Comparison of ENCODE assay signal across 8 cellular contexts in the genomic region with DNA sequence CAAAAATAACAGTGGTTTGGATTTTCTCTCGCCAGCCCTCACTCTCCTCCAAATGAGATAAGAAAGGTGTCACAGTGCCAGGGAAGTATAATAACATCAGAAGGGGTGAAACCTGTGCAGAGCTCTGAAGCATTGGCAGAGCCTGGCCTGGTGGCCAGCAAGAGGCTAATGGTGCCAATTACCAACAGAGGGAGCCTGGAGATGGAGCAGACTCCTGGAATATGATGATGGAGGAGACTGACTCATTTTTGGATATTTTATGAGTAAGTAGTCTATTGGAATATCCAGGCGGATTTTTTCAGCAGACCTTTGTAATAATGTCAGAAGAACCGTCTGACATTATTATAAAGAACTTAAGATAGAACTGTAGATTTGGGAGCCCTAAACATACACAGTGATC.
DNase-seq lines count a peak whose midpoint lies in the region; ATAC-seq and TF ChIP-seq lines count a peak whose summit lies in the region.

No MANE protein-coding gene starts in this region.

- H2BK120ac ChIP-seq in mesendoderm (ENCODE audit: low read depth, low read length) = no peak overlapping the region

- no peak overlapping the region for H4K8ac ChIP-seq in mesendoderm (ENCODE audit: low read depth, low read length)

- H4K5ac ChIP-seq in mesendoderm (ENCODE audit: low read length) = no peak overlapping the region

- H3K18ac ChIP-seq in mesendoderm (ENCODE audit: low read length) = no peak overlapping the region

- H2BK15ac ChIP-seq in mesendoderm (replicated peaks; ENCODE audit: low read depth) = no peak overlapping the region

- H3K27me3 ChIP-seq in BE2C (no peaks in the 10 kb centered on the region), breast epithelium (no peaks in the 10 kb centered on the region), right lobe of liver (no peaks in the 10 kb centered on the region), mesendoderm (ENCODE audit: insufficient read depth, low read length, poor library complexity) (no peaks in the 10 kb centered on the region)

- H3K4ac ChIP-seq in mesendoderm (ENCODE audit: low read depth, low read length) = no peak overlapping the region

- no peaks in the 10 kb centered on the region for H3K9me3 ChIP-seq in BE2C
- no peaks in the 10 kb centered on the region for H3K9me3 ChIP-seq in breast epithelium
- no peaks in the 10 kb centered on the region for H3K9me3 ChIP-seq in right lobe of liver

- DNase-seq in BE2C (peak; percentile 75), NCI-H1092 (lab: John Stamatoyannopoulos, UW) (peak; percentile 30), breast epithelium (ENCODE audit: low spot score in 2 of 2) (peak in 1 of 2 donors; percentile 21), right lobe of liver (peak in 2 of 3 donors; percentile 37 to 48), mesendoderm (no peak)
- DNase-seq in activated CD4-positive, CD25-positive, alpha-beta regulatory T cell (lab: John Stamatoyannopoulos, UW) = no peak

- no peak overlapping the region for H3K9ac ChIP-seq in mesendoderm (ENCODE audit: low read length)

- no peak overlapping the region for H3K4me2 ChIP-seq in mesendoderm (ENCODE audit: low read length)

- WGBS in right lobe of liver (ENCODE audit: insufficient coverage, low coverage, low lambda C conversion rate, missing lambda C conversion rate) = 18% methylated on average over 3 of the region's 3 CpGs
- no CpG with 5 or more reads among the region's 3 CpGs for WGBS in mesendoderm (ENCODE audit: extremely low coverage, insufficient coverage, low lambda C conversion rate)

- H3K27ac ChIP-seq in breast epithelium (no peak overlapping the region), right lobe of liver (no peak overlapping the region), mesendoderm (ENCODE audit: low read depth, low read length) (no peak overlapping the region)

- no peak overlapping the region for H3K23ac ChIP-seq in mesendoderm (ENCODE audit: low read length)

- ATAC-seq in right lobe of liver = peak; percentile 89 to 99 (median 90)
- no peak for ATAC-seq in GM18861 (IDR thresholded peaks at IDR 0.05; ENCODE audit: unreplicated experiment)
- no peak for ATAC-seq in HG03196 (IDR thresholded peaks at IDR 0.05; ENCODE audit: unreplicated experiment)

- H2AK5ac ChIP-seq in mesendoderm (ENCODE audit: low read length) = no peak overlapping the region

- intact Hi-C loops in breast epithelium (cut with DNase I; ENCODE audit: low total_unique reads) = no loop called here
- intact Hi-C loops in right lobe of liver (cut with DNase I) = loop anchor here in 1 of 2 donors (10.0 kb wide), 1 partner anchor 440 kb away; a partner anchor contains a TSS

- no peak overlapping the region for H3K56ac ChIP-seq in mesendoderm (ENCODE audit: low read length)

- H3K4me1 ChIP-seq in BE2C (peaks cover 18% of the 10 kb centered on the region), breast epithelium (no peaks in the 10 kb centered on the region), right lobe of liver (no peaks in the 10 kb centered on the region), mesendoderm (ENCODE audit: control insufficient read depth, low read depth, low read length) (no peaks in the 10 kb centered on the region)

- TF ChIP-seq CTCF in BE2C (IDR thresholded peaks at IDR 0.05; ENCODE audit: low read depth, low read length) (peak; percentile 76), breast epithelium (IDR thresholded peaks at IDR 0.05) (peak in 2 of 3 donors; percentile 22 to 33), right lobe of liver (IDR thresholded peaks at IDR 0.05) (peak; percentile 43 to 57 (median 54))

- no peaks in the 10 kb centered on the region for H3K79me2 ChIP-seq in mesendoderm (ENCODE audit: control insufficient read depth, insufficient read depth, low read length)

- H2BK5ac ChIP-seq in mesendoderm (ENCODE audit: low read length) = no peak overlapping the region

- TF ChIP-seq POLR2A in breast epithelium (IDR thresholded peaks at IDR 0.05) (no peak), right lobe of liver (IDR thresholded peaks at IDR 0.05) (no peak)

- H3K36me3 ChIP-seq in BE2C (no peaks in the 10 kb centered on the region), breast epithelium (no peaks in the 10 kb centered on the region), right lobe of liver (no peaks in the 10 kb centered on the region), mesendoderm (ENCODE audit: control insufficient read depth, insufficient read depth, low read length) (no peaks in the 10 kb centered on the region)

- no peak overlapping the region for H3K4me3 ChIP-seq in BE2C (ENCODE audit: low read depth, low read length)
- no peak overlapping the region for H3K4me3 ChIP-seq in breast epithelium
- no peak overlapping the region for H3K4me3 ChIP-seq in right lobe of liver
- H3K4me3 ChIP-seq in mesendoderm (ENCODE audit: low read length) = no peak overlapping the region

- no peaks in the 10 kb centered on the region for H3K79me1 ChIP-seq in mesendoderm (ENCODE audit: low read length)

Comparison
In these comparisons a context has a peak if more than half of its experiments do, and no peak if none do; other contexts are left out.
1. DNase-seq: peak in BE2C (single experiment), NCI-H1092 (single experiment) and right lobe of liver (2 of 3); none in mesendoderm (single experiment) and activated CD4-positive, CD25-positive, alpha-beta regulatory T cell (0 of 4).
2. ATAC-seq: peak in right lobe of liver (4 of 4); none in GM18861 (single experiment) and HG03196 (single experiment).
3. Peak in every context shown above with its lines, with median percentiles within 50 percentile points of each other: CTCF ChIP-seq.